Comparison of ENCODE assay signal across 30 cellular contexts in the genomic region with DNA sequence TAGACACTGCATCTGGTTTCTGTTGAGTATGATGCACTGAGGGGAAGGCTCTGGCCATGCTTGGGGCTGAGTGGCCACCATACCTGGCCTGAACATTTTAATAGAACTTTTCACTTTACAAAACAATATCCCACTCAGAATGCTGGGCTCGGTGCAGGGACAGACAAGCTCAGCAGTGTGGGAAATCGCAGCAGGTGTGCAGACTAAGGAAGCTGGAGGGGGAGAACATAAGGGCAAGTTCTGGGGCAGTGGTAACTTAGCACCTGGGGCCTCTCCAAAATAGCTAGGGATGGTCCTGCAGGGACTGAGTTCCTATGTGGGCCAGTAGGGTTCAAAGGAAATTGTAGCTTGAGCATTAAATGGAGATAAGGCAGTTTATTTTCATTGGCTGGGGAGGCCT.
"Had no signal": no experiment of that assay in that cellular context is flagged by ENCODE, and none has a peak within 500 bp of the region (broad histone marks: within the 10 kb centered on the region; RNA-seq: fewer than 3 reads in every experiment).

No MANE protein-coding gene starts in this region.

- H3K27me3 Mint-ChIP-seq: stimulated activated naive B cell treated with anti-CD40 and anti-IgM and Interleukin-4, amounts not matched to agents 10 μg/mL and 1 μg/mL and 100 μg/mL, for 72 hours had no signal

- H3K27ac ChIP-seq: left ventricle myocardium inferior, prostate gland, skin epidermis, testis, uterus had no signal

- H3K4me3 Mint-ChIP-seq: immature natural killer cell; mesothelial cell of epicardium; naive thymus-derived CD4-positive, alpha-beta T cell; natural killer cell treated with Interleukin-12 subunit alpha and Interleukin-12 subunit beta and Interleukin-15 and Interleukin-18, amount 100 ng/mL, for 72 hours; neural crest cell; stimulated activated naive B cell treated with anti-CD40 and anti-IgM and Interleukin-4, amounts not matched to agents 10 μg/mL and 1 μg/mL and 100 μg/mL, for 72 hours had no signal

- FAIRE-seq: islet of Langerhans, kidney had no signal

- H3K4me3 ChIP-seq: left ventricle myocardium inferior, lung, prostate gland, skin epidermis, stomach, testis, tibial artery, uterus had no signal

- H3K9me3 Mint-ChIP-seq: mesothelial cell of epicardium; natural killer cell treated with Interleukin-12 subunit alpha and Interleukin-12 subunit beta and Interleukin-15 and Interleukin-18, amount 100 ng/mL, for 72 hours had no signal

- H3K36me3 ChIP-seq: left ventricle myocardium inferior, prostate gland, stomach, tibial artery, uterus had no signal

- H3K4me1 ChIP-seq: uterus had no signal

- H3K27me3 ChIP-seq: stomach, testis, tibial artery, uterus had no signal

- H3K4me1 Mint-ChIP-seq: immature natural killer cell, neural crest cell had no signal

- DNase-seq: hippocampal formation; immature natural killer cell; kidney; left colon; left ventricle myocardium inferior; mesendoderm; naive thymus-derived CD4-positive, alpha-beta T cell; nucleus accumbens; posterior cingulate gyrus; retina; right cardiac atrium; stimulated activated CD4-positive, alpha-beta T cell treated with anti-CD3 and anti-CD28 coated beads, Interleukin-12 subunit alpha, Interleukin-12 subunit beta, amount 100 ng/mL, for 4 hours; stimulated activated CD4-positive, alpha-beta T cell treated with anti-CD3 and anti-CD28 coated beads, Interleukin-15, amount 100 ng/mL, for 24 hours; stimulated activated CD4-positive, alpha-beta T cell treated with anti-CD3 and anti-CD28 coated beads, Interleukin-2, amount 100 ng/mL, for 24 hours; stimulated activated CD4-positive, alpha-beta T cell treated with anti-CD3 and anti-CD28 coated beads, Interleukin-4, amount 100 ng/mL, for 1 hour; stimulated activated naive B cell treated with anti-CD40 and anti-IgM and Interleukin-4, amounts not matched to agents 10 μg/mL and 1 μg/mL and 100 μg/mL, for 72 hours; stimulated activated naive CD8-positive, alpha-beta T cell treated with anti-CD3 and anti-CD28 coated beads, Interleukin-15, Interleukin-2, amounts not matched to agents 100 U/mL and 50 U/mL, for 24 hours; stomach; testis; tibial artery; trophoblast cell; uterus had no signal

- H3K27ac Mint-ChIP-seq: immature natural killer cell; mesothelial cell of epicardium; naive thymus-derived CD4-positive, alpha-beta T cell; natural killer cell treated with Interleukin-12 subunit alpha and Interleukin-12 subunit beta and Interleukin-15 and Interleukin-18, amount 100 ng/mL, for 72 hours; stimulated activated naive B cell treated with anti-CD40 and anti-IgM and Interleukin-4, amounts not matched to agents 10 μg/mL and 1 μg/mL and 100 μg/mL, for 72 hours had no signal

- H3K9me3 ChIP-seq: left ventricle myocardium inferior, prostate gland, stomach, testis, tibial artery, uterus had no signal

- ATAC-seq: left colon; naive thymus-derived CD4-positive, alpha-beta T cell; natural killer cell treated with Interleukin-12 subunit alpha and Interleukin-12 subunit beta and Interleukin-15 and Interleukin-18, amount 100 ng/mL, for 72 hours; right cardiac atrium; sciatic nerve; stimulated activated naive B cell treated with anti-CD40 and anti-IgM and Interleukin-4, amounts not matched to agents 10 μg/mL and 1 μg/mL and 100 μg/mL, for 72 hours; stimulated activated naive CD8-positive, alpha-beta T cell treated with anti-CD3 and anti-CD28 coated beads, Interleukin-15, Interleukin-2, amounts not matched to agents 100 U/mL and 50 U/mL, for 24 hours had no signal

- H3K36me3 Mint-ChIP-seq: immature natural killer cell; mesothelial cell of epicardium; naive thymus-derived CD4-positive, alpha-beta T cell; natural killer cell treated with Interleukin-12 subunit alpha and Interleukin-12 subunit beta and Interleukin-15 and Interleukin-18, amount 100 ng/mL, for 72 hours; stimulated activated naive B cell treated with anti-CD40 and anti-IgM and Interleukin-4, amounts not matched to agents 10 μg/mL and 1 μg/mL and 100 μg/mL, for 72 hours had no signal
